22 cellular contexts compared by ENCODE assay signal in genomic region chr7:41691286-41691966, GRCh38. TPM values are rescaled to one million over a fixed set of nuclear protein-coding genes. Genes with fewer than 3 reads are reported as not detected.
DNase-seq lines count a peak whose midpoint lies in the region; ATAC-seq, FAIRE-seq and TF ChIP-seq lines count a peak whose summit lies in the region.
"Had no signal": no experiment of that assay in that cellular context is flagged by ENCODE, and none has a peak within 500 bp of the region (broad histone marks: within the 10 kb centered on the region; RNA-seq: fewer than 3 reads in every experiment).

No MANE protein-coding gene starts in this region.

- SMC1A ChIA-PET in GM12878 (lab: Charles Lee; ENCODE audit: uncharacterized antibody, unreplicated experiment) = no interaction called here

- FAIRE-seq in GM12878 (lab: Jason Lieb, UNC) = no peak
- FAIRE-seq: A204.1, GM12892, GM18507 had no signal

- no peak overlapping the region for H3K4me2 ChIP-seq in GM12878 (ENCODE audit: control insufficient read depth, insufficient read depth)
- no peak overlapping the region for H3K4me2 ChIP-seq in trophoblast cell (ENCODE audit: low read length)

- H3K79me2 ChIP-seq in GM12878 (ENCODE audit: control insufficient read depth, insufficient read depth, low read length) (no peaks in the 10 kb centered on the region), trophoblast cell (ENCODE audit: control insufficient read depth, insufficient read depth, low read length, poor library complexity) (no peaks in the 10 kb centered on the region)

- H4K8ac ChIP-seq in trophoblast cell (ENCODE audit: low read depth, low read length) = no peak overlapping the region

- BruUV-seq in Calu3 (replicated peaks; lab: Mats Ljungman, UMichigan) (no TSS peak), GM12878 (replicated peaks; lab: Mats Ljungman, UMichigan) (no TSS peak)

- peak; percentile 32 for ATAC-seq in GM12878
- peak; percentile 80 for ATAC-seq in left lobe of liver
- no peak for ATAC-seq in HG03159 (IDR thresholded peaks at IDR 0.05; ENCODE audit: unreplicated experiment)
- ATAC-seq in HG02642 (IDR thresholded peaks at IDR 0.05; ENCODE audit: poor library complexity, unreplicated experiment) = no peak
- no peak for ATAC-seq in GM18867 (IDR thresholded peaks at IDR 0.05; ENCODE audit: unreplicated experiment)
- no peak for ATAC-seq in omental fat pad (ENCODE audit: low FRiP score)

- DNase-seq in Calu3 (no peak), GM12878 (ENCODE audit: low read depth, low spot score) (no peak), left lobe of liver (ENCODE audit: low spot score) (peak; percentile 78), trophoblast cell (no peak), omental fat pad (ENCODE audit: low spot score) (no peak)
- DNase-seq: CD4-positive, alpha-beta T cell; GF-D8; Karpas-422; NCI-H1436; NCI-H1930; NCI-H345; NCI-H526; Peyer's patch; Right ventricle myocardium superior had no signal

- RAD21 ChIA-PET in GM12878 (lab: Charles Lee; ENCODE audit: unreplicated experiment) = no interaction called here

- no peak overlapping the region for H3K23ac ChIP-seq in trophoblast cell (ENCODE audit: low read length)

- H2AK5ac ChIP-seq in trophoblast cell (ENCODE audit: low read length) = no peak overlapping the region

- no peaks in the 10 kb centered on the region for H3K4me1 ChIP-seq in GM12878 (ENCODE audit: control insufficient read depth, insufficient read depth, low read length)
- H3K4me1 ChIP-seq in trophoblast cell (ENCODE audit: control insufficient read depth in 1 of 2, insufficient read depth in 2 of 2, low read length in 2 of 2) = peaks cover 5 to 9% of the 10 kb centered on the region in 2 experiments

- no peak for TF ChIP-seq POLR2A in GM12878 (IDR thresholded peaks at IDR 0.05; ENCODE audit: low read depth, low read length)

- TF ChIP-seq CTCF in Calu3 (IDR thresholded peaks at IDR 0.05; ENCODE audit: unreplicated experiment) (no peak), GM12878 (IDR thresholded peaks at IDR 0.05 in 2 of 3, conservative IDR thresholded peaks at IDR 0.05 in 1 of 3; ENCODE audit: control insufficient read depth in 2 of 3, extremely low read depth in 1 of 3, insufficient read depth in 1 of 3, low read depth in 3 of 3, low read length in 3 of 3) (no peak), omental fat pad (IDR thresholded peaks at IDR 0.05) (no peak)

- no peak overlapping the region for H3K18ac ChIP-seq in trophoblast cell (ENCODE audit: low read length)

- no peak overlapping the region for H3K4me3 Mint-ChIP-seq in Calu3 (ENCODE audit: low read depth, unreplicated experiment)
- H3K4me3 Mint-ChIP-seq: CD4-positive, alpha-beta T cell; IgD-negative memory B cell had no signal

- peaks cover 54% of the 10 kb centered on the region for H3K4me1 Mint-ChIP-seq in Calu3 (ENCODE audit: low read depth, unreplicated experiment)

- H2BK5ac ChIP-seq in trophoblast cell (ENCODE audit: low read depth, low read length, poor library complexity) = no peak overlapping the region

- no peak overlapping the region for H2BK120ac ChIP-seq in trophoblast cell (ENCODE audit: insufficient read depth, low read length, poor library complexity)

- WGBS in GM12878 (ENCODE audit: insufficient coverage, insufficient replicate concordance, low lambda C conversion rate, missing lambda C conversion rate) = 0% methylated on average over 3 of the region's 3 CpGs
- WGBS in trophoblast cell (ENCODE audit: extremely low coverage, insufficient coverage, insufficient read length) = no CpG with 5 or more reads among the region's 3 CpGs

- H3K14ac ChIP-seq in trophoblast cell (ENCODE audit: low read length) = no peak overlapping the region

- POLR2A ChIA-PET in GM12878 (lab: Charles Lee) = no interaction called here

- CTCF ChIA-PET in Calu3 (lab: Charles Lee) (no interaction called here), GM12878 (lab: Yijun Ruan, JAX) (interaction anchor here (0.9 kb wide), 1 partner anchor 18 kb away, joined by 3 read pairs; no protein-coding TSS in a partner anchor)

- H3K9ac ChIP-seq in GM12878 (ENCODE audit: control insufficient read depth, insufficient read depth, low read length) (no peak overlapping the region), trophoblast cell (ENCODE audit: low read length) (no peak overlapping the region)

- in situ Hi-C loops in GM12878 (cut with MboI) = loop anchor here (10.0 kb wide), 1 partner anchor 687 kb away; no protein-coding TSS in a partner anchor

- H3K4me3 ChIP-seq in GM12878 = no peak overlapping the region
- no peak overlapping the region for H3K4me3 ChIP-seq in trophoblast cell (ENCODE audit: low read depth, low read length)
- H3K4me3 ChIP-seq: Peyer's patch had no signal

- TF ChIP-seq EP300 in GM12878 (IDR thresholded peaks at IDR 0.05; ENCODE audit: borderline replicate concordance in 1 of 2, control insufficient read depth in 1 of 2, low read depth in 2 of 2, low read length in 2 of 2) = no peak

- H4K12ac ChIP-seq in trophoblast cell (ENCODE audit: low read depth, low read length) = no peak overlapping the region

- intact Hi-C loops in Calu3 (cut with micrococcal nuclease; ENCODE audit: unreplicated experiment) = loop anchor here (10.0 kb wide), 2 partner anchors 117 to 217 kb away; no protein-coding TSS in a partner anchor
- intact Hi-C loops in GM12878 (cut with micrococcal nuclease; ENCODE audit: unreplicated experiment) = loop anchor here (10.0 kb wide), 4 partner anchors 217 to 857 kb away; no protein-coding TSS in a partner anchor

- peaks cover 3% of the 10 kb centered on the region for H3K79me1 ChIP-seq in trophoblast cell (ENCODE audit: low read length)

- H3K27me3 Mint-ChIP-seq in Calu3 (ENCODE audit: unreplicated experiment) = no peaks in the 10 kb centered on the region

- peak overlapping the region; percentile 54 for H4K91ac ChIP-seq in trophoblast cell (ENCODE audit: low read depth, low read length)

- TF ChIP-seq RAD21 in GM12878 (IDR thresholded peaks at IDR 0.05; ENCODE audit: insufficient read depth, low read depth, low read length) = no peak

- H3K36me3 Mint-ChIP-seq in Calu3 (ENCODE audit: insufficient read depth, unreplicated experiment) = peaks cover 70% of the 10 kb centered on the region
- H3K36me3 Mint-ChIP-seq: IgD-negative memory B cell had no signal

- H4K20me1 ChIP-seq in GM12878 (ENCODE audit: control insufficient read depth, insufficient read depth) = no peaks in the 10 kb centered on the region

- H3K27ac ChIP-seq in GM12878 (ENCODE audit: control insufficient read depth, insufficient read depth) (no peak overlapping the region), trophoblast cell (ENCODE audit: low read depth, low read length) (no peak overlapping the region)
- H3K27ac ChIP-seq: Peyer's patch had no signal

- H3K36me3 ChIP-seq in GM12878 (ENCODE audit: control insufficient read depth in 2 of 2, insufficient read depth in 2 of 2, low read length in 1 of 2) = no peaks in the 10 kb centered on the region
- peaks cover 11 to 26% of the 10 kb centered on the region in 2 experiments for H3K36me3 ChIP-seq in trophoblast cell (ENCODE audit: control insufficient read depth in 1 of 2, insufficient read depth in 2 of 2, low read length in 2 of 2)
- H3K36me3 ChIP-seq: Peyer's patch had no signal

- H3K27ac Mint-ChIP-seq in Calu3 (ENCODE audit: unreplicated experiment) = peak overlapping the region; percentile 71
- H3K27ac Mint-ChIP-seq: CD4-positive, alpha-beta T cell; IgD-negative memory B cell had no signal

- H3K27me3 ChIP-seq in GM12878 (replicated peaks in 1 of 2; ENCODE audit: control insufficient read depth in 2 of 2, insufficient read depth in 2 of 2, low read length in 1 of 2) = no peaks in the 10 kb centered on the region
- H3K27me3 ChIP-seq in trophoblast cell (ENCODE audit: insufficient read depth, low read length) = no peaks in the 10 kb centered on the region
- H3K27me3 ChIP-seq: Peyer's patch had no signal

- no peaks in the 10 kb centered on the region for H3K9me3 Mint-ChIP-seq in Calu3 (ENCODE audit: low read depth, unreplicated experiment)
- H3K9me3 Mint-ChIP-seq: CD4-positive, alpha-beta T cell; IgD-negative memory B cell had no signal

- no peak overlapping the region for H2BK12ac ChIP-seq in trophoblast cell (ENCODE audit: low read length)

- no peak overlapping the region for H3K4ac ChIP-seq in trophoblast cell (ENCODE audit: low read depth, low read length)

- H2AFZ ChIP-seq in GM12878 (ENCODE audit: control insufficient read depth, low read depth, low read length) (no peak overlapping the region), trophoblast cell (ENCODE audit: insufficient read depth, low read length, poor library complexity) (no peak overlapping the region)

- H3K9me3 ChIP-seq in GM12878 (replicated peaks; ENCODE audit: control insufficient read depth, insufficient read depth, low read length) (no peaks in the 10 kb centered on the region), trophoblast cell (ENCODE audit: insufficient read depth, low read depth, low read length) (no peaks in the 10 kb centered on the region)
- H3K9me3 ChIP-seq: Peyer's patch had no signal

TF ChIP-seq in GM12878, 131 proteins besides CTCF, POLR2A, EP300 and RAD21 (continues in another document):
- TF ChIP-seq ZNF24 (IDR thresholded peaks at IDR 0.05) = no peak

RNA-seq across cellular contexts. Expression of gene INHBA, which starts 11.5 kb away (rescaled TPM):
- 44.5 and 68.9 TPM in 2 replicates for total RNA-seq in Calu3 (2022)
- total RNA-seq in GM12878 (2013; cell fraction: nucleolus; rRNA removed) = 0.12 and 0.31 TPM in 2 replicates
- not detected in 2 replicates for total RNA-seq in GM12878 (2014; rRNA removed)
- total RNA-seq in GM12878 (2014; rRNA removed; fragmentation: Illumina TruSeq; extraction: Trizol) = 0.04 TPM in 1 of 2 replicates, not detected in the other
- total RNA-seq in GM12878 (2021) = 0.05 and 0.08 TPM in 2 replicates
- polyA plus RNA-seq in GM12878 (2011; ENCODE audit: low read depth) = not detected
- polyA plus RNA-seq in GM12878 (2011; rRNA removed) = 0.05 and 0.06 TPM in 2 replicates
- 0.01 and 0.08 TPM in 2 replicates for polyA plus RNA-seq in GM12878 (2011; cell fraction: cytosol; rRNA removed)
- 0.04 and 0.12 TPM in 2 replicates for polyA plus RNA-seq in GM12878 (2011; cell fraction: nucleus; rRNA removed)
- polyA plus RNA-seq in GM12878 (2012) = 0.04 and 0.10 TPM in 2 replicates
- 0.04 and 0.11 TPM in 2 replicates for polyA plus RNA-seq in GM12878 (2014; fragmentation: Illumina TruSeq; extraction: Trizol)
- not detected for polyA plus RNA-seq in GM12878 (2014; fragmentation: Nextera tagmentation; extraction: Ambion mirVana)
- not detected in 2 replicates for polyA plus RNA-seq in GM12878 (2014; rRNA removed)
- polyA plus RNA-seq in GM12878 (2016; fragmentation: Nextera tagmentation; extraction: Ambion mirVana) = not detected
- polyA minus RNA-seq in GM12878 (2011; rRNA and poly(A)+ RNA removed) = 0.05 and 0.37 TPM in 2 replicates
- not detected in 2 replicates for polyA minus RNA-seq in GM12878 (2011; cell fraction: cytosol; rRNA and poly(A)+ RNA removed)
- polyA minus RNA-seq in GM12878 (2011; cell fraction: nucleus; rRNA and poly(A)+ RNA removed) = under 0.01 TPM in 1 of 2 replicates, not detected in the other
- 2.6 TPM for total RNA-seq in left lobe of liver
- 33.1 and 34.2 TPM in 2 replicates for polyA plus RNA-seq in trophoblast cell (2013)
- 1 to 10 TPM in 3 of 4 donors, under 1 TPM in 1; 0.93 to 3.5 (median 1.7) TPM for total RNA-seq in omental fat pad
- total RNA-seq: CD4-positive, alpha-beta T cell; HT-29 had no signal
- polyA plus RNA-seq: IgD-negative memory B cell had no signal

Comparison
In these comparisons a context has a peak if more than half of its experiments do, and no peak if none do; other contexts are left out.
1. ATAC-seq: peak in GM12878 (single experiment) and left lobe of liver (single experiment); none in HG03159 (single experiment), HG02642 (single experiment), GM18867 (single experiment) and omental fat pad (single experiment).
2. RNA of gene INHBA, which starts 11.5 kb away (total RNA-seq): 44.5 to 68.9 TPM in Calu3; 2.6 TPM in left lobe of liver (single experiment), 0.93 to 3.5 TPM in omental fat pad and 0.04 to 0.31 TPM in GM12878; every median in the first group is over 10 times any median in the second.